In genomic region chrX:100895365-100896075, GRCh38 we compare ENCODE assay signal across 8 cellular contexts. TPM values are rescaled to one million over a fixed set of nuclear protein-coding genes. Genes with fewer than 3 reads are reported as not detected.
DNase-seq lines count a peak whose midpoint lies in the region; ATAC-seq, FAIRE-seq and TF ChIP-seq lines count a peak whose summit lies in the region.

No MANE protein-coding gene starts in this region.

- POLR2A ChIA-PET in activated CD4-positive, alpha-beta T cell treated with anti-CD3 and anti-CD28 coated beads for 36 hours (lab: Charles Lee), result no interaction called here
- POLR2A ChIA-PET in GM12878 (lab: Charles Lee), result no interaction called here

- TF ChIP-seq CTCF in GM12878 (IDR thresholded peaks at IDR 0.05 in 2 of 3, conservative IDR thresholded peaks at IDR 0.05 in 1 of 3; ENCODE audit: control insufficient read depth in 2 of 3, extremely low read depth in 1 of 3, insufficient read depth in 1 of 3, low read depth in 3 of 3, low read length in 3 of 3), result peak; percentile 53 to 61 (median 55); a peak in 4 of 6 replicates
- peak in 1 of 4 experiments; percentile 34 for TF ChIP-seq CTCF in sigmoid colon (IDR thresholded peaks at IDR 0.05)

- H3K4me1 ChIP-seq in GM12878 (ENCODE audit: control insufficient read depth, insufficient read depth, low read length) (no peaks in the 10 kb centered on the region), sigmoid colon (no peaks in the 10 kb centered on the region)

- no peak for TF ChIP-seq EP300 in GM12878 (IDR thresholded peaks at IDR 0.05; ENCODE audit: borderline replicate concordance in 1 of 2, control insufficient read depth in 1 of 2, low read depth in 2 of 2, low read length in 2 of 2)
- TF ChIP-seq EP300 in sigmoid colon (IDR thresholded peaks at IDR 0.05), result no peak

- in situ Hi-C loops in GM12878 (cut with MboI), result loop anchor here (5.0 to 10.0 kb wide), 2 partner anchors 312 to 389 kb away; no protein-coding TSS in a partner anchor

- no TSS peak for BruUV-seq in GM12878 (replicated peaks; lab: Mats Ljungman, UMichigan)

- no peaks in the 10 kb centered on the region for H3K4me1 Mint-ChIP-seq in activated CD4-positive, alpha-beta T cell treated with anti-CD3 and anti-CD28 coated beads for 36 hours
- no peaks in the 10 kb centered on the region for H3K4me1 Mint-ChIP-seq in memory B cell

- H3K4me3 ChIP-seq in GM12878 (no peak overlapping the region), sigmoid colon (no peak overlapping the region)

- ATAC-seq in activated CD4-positive, alpha-beta T cell treated with anti-CD3 and anti-CD28 coated beads for 36 hours, result peak; percentile 51
- ATAC-seq in GM12878 (peak; percentile 91), memory B cell (ENCODE audit: low read depth) (peak; percentile 35), HG02588 (IDR thresholded peaks at IDR 0.05; ENCODE audit: unreplicated experiment) (no peak)

- H3K9me3 ChIP-seq in GM12878 (replicated peaks; ENCODE audit: control insufficient read depth, insufficient read depth, low read length) (no peaks in the 10 kb centered on the region), sigmoid colon (no peaks in the 10 kb centered on the region)

- no peaks in the 10 kb centered on the region for H3K36me3 Mint-ChIP-seq in activated CD4-positive, alpha-beta T cell treated with anti-CD3 and anti-CD28 coated beads for 36 hours (ENCODE audit: low read depth)
- H3K36me3 Mint-ChIP-seq in memory B cell, result no peaks in the 10 kb centered on the region

- H3K27me3 ChIP-seq in GM12878 (replicated peaks in 1 of 2; ENCODE audit: control insufficient read depth in 2 of 2, insufficient read depth in 2 of 2, low read length in 1 of 2) (no peaks in the 10 kb centered on the region), sigmoid colon (no peaks in the 10 kb centered on the region)

- peak; percentile 90 for FAIRE-seq in H54 (lab: Jason Lieb, UNC)
- no peak for FAIRE-seq in GM12878 (lab: Jason Lieb, UNC)

- H3K27ac ChIP-seq in GM12878 (ENCODE audit: control insufficient read depth, insufficient read depth) (no peak overlapping the region), sigmoid colon (no peak overlapping the region)

- no peak overlapping the region for H3K4me3 Mint-ChIP-seq in activated CD4-positive, alpha-beta T cell treated with anti-CD3 and anti-CD28 coated beads for 36 hours
- no peak overlapping the region for H3K4me3 Mint-ChIP-seq in memory B cell

- RAD21 ChIA-PET in GM12878 (lab: Charles Lee; ENCODE audit: unreplicated experiment), result interaction anchor here (1.0 to 1.6 kb wide), 2 partner anchors 9 to 36 kb away, joined by 3 to 4 read pairs; no protein-coding TSS in a partner anchor

- TF ChIP-seq RAD21 in GM12878 (IDR thresholded peaks at IDR 0.05; ENCODE audit: insufficient read depth, low read depth, low read length), result peak; percentile 78

- no peak overlapping the region for H2AFZ ChIP-seq in GM12878 (ENCODE audit: control insufficient read depth, low read depth, low read length)

- intact Hi-C loops in activated CD4-positive, alpha-beta T cell treated with anti-CD3 and anti-CD28 coated beads for 36 hours (cut with DNase I, micrococcal nuclease), result loop anchor here (1.0 to 10.0 kb wide), 4 partner anchors 99 to 392 kb away; no protein-coding TSS in a partner anchor
- intact Hi-C loops in GM12878 (cut with micrococcal nuclease; ENCODE audit: unreplicated experiment) (loop anchor here (2.0 to 5.0 kb wide), 2 partner anchors 312 to 391 kb away; no protein-coding TSS in a partner anchor), sigmoid colon (cut with DNase I) (loop anchor here (5.0 kb wide), 1 partner anchor 392 kb away; no protein-coding TSS in a partner anchor)

- 10% methylated on average over 5 of the region's 5 CpGs for WGBS in GM12878 (ENCODE audit: insufficient coverage, insufficient replicate concordance, low lambda C conversion rate, missing lambda C conversion rate)
- 24 to 40% methylated on average over 5 of the region's 5 CpGs for WGBS in sigmoid colon, 2 donors

- no peaks in the 10 kb centered on the region for H3K36me3 ChIP-seq in GM12878 (ENCODE audit: control insufficient read depth in 2 of 2, insufficient read depth in 2 of 2, low read length in 1 of 2)
- H3K36me3 ChIP-seq in sigmoid colon, result no peaks in the 10 kb centered on the region

- H3K79me2 ChIP-seq in GM12878 (ENCODE audit: control insufficient read depth, insufficient read depth, low read length), result no peaks in the 10 kb centered on the region

- SMC1A ChIA-PET in GM12878 (lab: Charles Lee; ENCODE audit: uncharacterized antibody, unreplicated experiment), result interaction anchor here (0.8 to 1.4 kb wide), 3 partner anchors 66 to 391 kb away, joined by 3 read pairs; no protein-coding TSS in a partner anchor

- TF ChIP-seq POLR2A in H54 (IDR thresholded peaks at IDR 0.05; ENCODE audit: low read depth, low read length) (no peak), GM12878 (IDR thresholded peaks at IDR 0.05; ENCODE audit: low read depth, low read length) (no peak), sigmoid colon (IDR thresholded peaks at IDR 0.05) (no peak)

- peak; percentile 52 for DNase-seq in activated CD4-positive, alpha-beta T cell treated with anti-CD3 and anti-CD28 coated beads for 36 hours
- no peak for DNase-seq in activated CD4-positive, alpha-beta T cell treated with anti-CD3 and anti-CD28 coated beads for 1 hour
- DNase-seq in H54 (ENCODE audit: insufficient read length, low spot score) (no peak), NCI-H2227 treated with DMSO at 0.1 percent for 48 hours (lab: John Stamatoyannopoulos, UW) (peak; percentile 24), GM12878 (ENCODE audit: low read depth, low spot score) (no peak), memory B cell (ENCODE audit: low spot score in 2 of 2) (peak in 1 of 2 donors; percentile 3), sigmoid colon (no peak)

- H3K27ac Mint-ChIP-seq in activated CD4-positive, alpha-beta T cell treated with anti-CD3 and anti-CD28 coated beads for 36 hours, result no peak overlapping the region
- H3K27ac Mint-ChIP-seq in memory B cell, result no peak overlapping the region

- H4K20me1 ChIP-seq in GM12878 (ENCODE audit: control insufficient read depth, insufficient read depth), result no peaks in the 10 kb centered on the region

- H3K4me2 ChIP-seq in GM12878 (ENCODE audit: control insufficient read depth, insufficient read depth), result no peak overlapping the region

- no peak overlapping the region for H3K9ac ChIP-seq in GM12878 (ENCODE audit: control insufficient read depth, insufficient read depth, low read length)

- CTCF ChIA-PET in activated CD4-positive, alpha-beta T cell treated with anti-CD3 and anti-CD28 coated beads for 36 hours (lab: Charles Lee), result no interaction called here
- CTCF ChIA-PET in GM12878 (lab: Yijun Ruan, JAX), result interaction anchor here (1.2 to 1.5 kb wide), 2 partner anchors 11 to 310 kb away, joined by 3 to 5 read pairs; no protein-coding TSS in a partner anchor

- no peaks in the 10 kb centered on the region for H3K27me3 Mint-ChIP-seq in activated CD4-positive, alpha-beta T cell treated with anti-CD3 and anti-CD28 coated beads for 36 hours
- no peaks in the 10 kb centered on the region for H3K27me3 Mint-ChIP-seq in memory B cell

- no peaks in the 10 kb centered on the region for H3K9me3 Mint-ChIP-seq in activated CD4-positive, alpha-beta T cell treated with anti-CD3 and anti-CD28 coated beads for 36 hours (ENCODE audit: low read depth)
- H3K9me3 Mint-ChIP-seq in memory B cell, result no peaks in the 10 kb centered on the region

RNA-seq across cellular contexts. Expression of gene NOX1, which starts 21.4 kb away (rescaled TPM):
- not detected for total RNA-seq in activated CD4-positive, alpha-beta T cell treated with anti-CD3 and anti-CD28 coated beads for 36 hours
- not detected in 2 replicates for total RNA-seq in GM12878 (2013; cell fraction: nucleolus; rRNA removed)
- not detected in 2 replicates for total RNA-seq in GM12878 (2014; rRNA removed)
- not detected in 2 replicates for total RNA-seq in GM12878 (2014; rRNA removed; fragmentation: Illumina TruSeq; extraction: Trizol)
- 0.16 TPM in 1 of 2 replicates, not detected in the other for total RNA-seq in GM12878 (2021)
- not detected for polyA plus RNA-seq in GM12878 (2011; ENCODE audit: low read depth)
- polyA plus RNA-seq in GM12878 (2011; rRNA removed), result not detected in 2 replicates
- polyA plus RNA-seq in GM12878 (2011; cell fraction: cytosol; rRNA removed), result not detected in 2 replicates
- polyA plus RNA-seq in GM12878 (2011; cell fraction: nucleus; rRNA removed), result not detected in 2 replicates
- polyA plus RNA-seq in GM12878 (2012), result not detected in 2 replicates
- polyA plus RNA-seq in GM12878 (2014; fragmentation: Illumina TruSeq; extraction: Trizol), result 0.03 TPM in 1 of 2 replicates, not detected in the other
- under 1 TPM in 1 of 2 experiments, not detected in 1; 0.09 TPM for polyA plus RNA-seq in GM12878 (2014; fragmentation: Nextera tagmentation; extraction: Ambion mirVana)
- not detected in 2 replicates for polyA plus RNA-seq in GM12878 (2014; rRNA removed)
- under 1 TPM; 0.08 TPM for polyA plus RNA-seq in GM12878 (2016; fragmentation: Nextera tagmentation; extraction: Ambion mirVana)
- not detected in 2 replicates for polyA minus RNA-seq in GM12878 (2011; rRNA and poly(A)+ RNA removed)
- not detected in 2 replicates for polyA minus RNA-seq in GM12878 (2011; cell fraction: cytosol; rRNA and poly(A)+ RNA removed)
- polyA minus RNA-seq in GM12878 (2011; cell fraction: nucleus; rRNA and poly(A)+ RNA removed), result not detected in 2 replicates
- under 1 TPM in 2 of 4 donors, not detected in 2; 0.33 to 0.36 TPM for total RNA-seq in sigmoid colon
- 10 to 100 TPM in 2 of 3 donors, 1 to 10 TPM in 1; 6.6 to 54.8 (median 12.0) TPM for polyA plus RNA-seq in sigmoid colon

RNA-seq across cellular contexts. Expression of gene XKRX, which starts 33.2 kb away (rescaled TPM):
- 1 to 10 TPM in 1 of 2 experiments, under 1 TPM in 1; 0.78 to 1.0 TPM for total RNA-seq in activated CD4-positive, alpha-beta T cell treated with anti-CD3 and anti-CD28 coated beads for 36 hours
- total RNA-seq in GM12878 (2013; cell fraction: nucleolus; rRNA removed), result 4.2 and 4.4 TPM in 2 replicates
- total RNA-seq in GM12878 (2014; rRNA removed) (0.27 and 0.28 TPM in 2 replicates), GM12878 (2014; rRNA removed; fragmentation: Illumina TruSeq; extraction: Trizol) (0.13 and 0.18 TPM in 2 replicates), GM12878 (2021) (0.24 and 0.26 TPM in 2 replicates), sigmoid colon (1 to 10 TPM in 1 of 4 donors, under 1 TPM in 1, not detected in 2; 0.14 to 1.2 TPM)
- polyA plus RNA-seq in GM12878 (2011; ENCODE audit: low read depth), result 0.17 TPM
- polyA plus RNA-seq in GM12878 (2011; rRNA removed) (0.30 and 0.52 TPM in 2 replicates), GM12878 (2014; fragmentation: Illumina TruSeq; extraction: Trizol) (0.13 and 0.19 TPM in 2 replicates), GM12878 (2014; fragmentation: Nextera tagmentation; extraction: Ambion mirVana) (under 1 TPM in 1 of 2 experiments, not detected in 1; 0.07 TPM), GM12878 (2014; rRNA removed) (0.09 TPM in 1 of 2 replicates, not detected in the other), GM12878 (2016; fragmentation: Nextera tagmentation; extraction: Ambion mirVana) (not detected), sigmoid colon (1 to 10 TPM in 1 of 3 donors, under 1 TPM in 1, not detected in 1; 0.23 to 1.3 TPM)
- 0.30 and 0.35 TPM in 2 replicates for polyA plus RNA-seq in GM12878 (2011; cell fraction: cytosol; rRNA removed)
- polyA plus RNA-seq in GM12878 (2011; cell fraction: nucleus; rRNA removed), result 0.28 and 0.31 TPM in 2 replicates
- polyA plus RNA-seq in GM12878 (2012), result 0.14 and 0.25 TPM in 2 replicates
- polyA minus RNA-seq in GM12878 (2011; rRNA and poly(A)+ RNA removed), result 0.51 and 1.0 TPM in 2 replicates
- polyA minus RNA-seq in GM12878 (2011; cell fraction: cytosol; rRNA and poly(A)+ RNA removed), result 0.94 TPM in 1 of 2 replicates, not detected in the other
- polyA minus RNA-seq in GM12878 (2011; cell fraction: nucleus; rRNA and poly(A)+ RNA removed), result 0.48 and 0.57 TPM in 2 replicates

Comparison
In these comparisons a context has a peak if more than half of its experiments do, and no peak if none do; other contexts are left out.
1. DNase-seq: peak in activated CD4-positive, alpha-beta T cell treated with anti-CD3 and anti-CD28 coated beads for 36 hours (single experiment) and NCI-H2227 treated with DMSO at 0.1 percent for 48 hours (single experiment); none in activated CD4-positive, alpha-beta T cell treated with anti-CD3 and anti-CD28 coated beads for 1 hour (single experiment), H54 (single experiment), GM12878 (single experiment) and sigmoid colon (single experiment).